In the genomic region with DNA sequence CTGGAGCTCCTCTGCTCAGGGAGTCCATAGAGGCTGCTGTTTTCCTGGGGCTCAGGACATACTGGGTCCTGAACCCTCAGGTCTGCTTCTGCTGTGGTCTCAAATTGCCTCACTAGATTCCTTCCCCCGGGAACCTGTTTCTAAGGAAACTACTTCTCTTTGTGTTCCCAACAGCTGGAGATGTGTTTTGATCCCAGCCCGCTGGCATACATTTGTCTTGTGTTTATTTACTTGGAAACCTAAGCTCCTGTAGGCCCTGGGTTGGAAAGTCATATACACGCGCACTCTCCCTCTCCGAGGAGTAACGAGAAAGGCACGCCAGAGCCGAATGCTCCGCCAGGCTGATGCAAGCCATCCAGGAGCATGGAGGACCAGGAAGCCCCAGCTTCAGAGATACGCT, we compare ENCODE assay signal across 11 cellular contexts.
DNase-seq lines count a peak whose midpoint lies in the region; TF ChIP-seq lines count a peak whose summit lies in the region.
"Had no signal": no experiment of that assay in that cellular context is flagged by ENCODE, and none has a peak within 500 bp of the region (broad histone marks: within the 10 kb centered on the region; RNA-seq: fewer than 3 reads in every experiment).

No MANE protein-coding gene starts in this region.

- no peaks in the 10 kb centered on the region for H3K9me3 Mint-ChIP-seq in endothelial cell (ENCODE audit: unreplicated experiment)
- H3K9me3 Mint-ChIP-seq in neural crest cell, result no peaks in the 10 kb centered on the region
- H3K9me3 Mint-ChIP-seq: CD8-positive, alpha-beta T cell; natural killer cell treated with Interleukin-12 subunit alpha and Interleukin-12 subunit beta and Interleukin-15 and Interleukin-18, amount 100 ng/mL, for 72 hours had no signal

- H3K27ac Mint-ChIP-seq in endothelial cell (ENCODE audit: unreplicated experiment), result peak overlapping the region; percentile 72
- H3K27ac Mint-ChIP-seq in neural crest cell (ENCODE audit: unreplicated experiment), result peak overlapping the region; percentile 92
- H3K27ac Mint-ChIP-seq: CD8-positive, alpha-beta T cell; natural killer cell treated with Interleukin-12 subunit alpha and Interleukin-12 subunit beta and Interleukin-15 and Interleukin-18, amount 100 ng/mL, for 72 hours had no signal

- H3K36me3 Mint-ChIP-seq in endothelial cell (ENCODE audit: low read depth, unreplicated experiment), result peaks cover 5% of the 10 kb centered on the region
- H3K36me3 Mint-ChIP-seq in neural crest cell (ENCODE audit: low read depth), result no peaks in the 10 kb centered on the region
- H3K36me3 Mint-ChIP-seq: CD8-positive, alpha-beta T cell; natural killer cell treated with Interleukin-12 subunit alpha and Interleukin-12 subunit beta and Interleukin-15 and Interleukin-18, amount 100 ng/mL, for 72 hours had no signal

- H3K4me3 Mint-ChIP-seq in endothelial cell (ENCODE audit: unreplicated experiment) (no peak overlapping the region), neural crest cell (peak overlapping the region; percentile 10)
- H3K4me3 Mint-ChIP-seq: CD8-positive, alpha-beta T cell; natural killer cell treated with Interleukin-12 subunit alpha and Interleukin-12 subunit beta and Interleukin-15 and Interleukin-18, amount 100 ng/mL, for 72 hours had no signal

- TF ChIP-seq CTCF in endothelial cell (IDR thresholded peaks at IDR 0.05; ENCODE audit: unreplicated experiment) (no peak), neural crest cell (conservative IDR thresholded peaks at IDR 0.05) (no peak)

- H3K27me3 Mint-ChIP-seq in endothelial cell (ENCODE audit: unreplicated experiment) (peaks cover 3% of the 10 kb centered on the region), neural crest cell (ENCODE audit: low read depth) (peaks cover 25% of the 10 kb centered on the region)

- peak; percentile 54 for DNase-seq in ELF-1 (ENCODE audit: low read depth, low spot score)
- peak; percentile 92 for DNase-seq in NCI-H2171 (lab: John Stamatoyannopoulos, UW)
- no peak for DNase-seq in endothelial cell (ENCODE audit: low spot score)
- no peak for DNase-seq in neural crest cell (ENCODE audit: low read depth, low spot score)
- no peak for DNase-seq in anterior cingulate cortex (lab: John Stamatoyannopoulos, UW)
- no peak for DNase-seq in mucosa of gallbladder (ENCODE audit: low spot score)
- DNase-seq in cerebellar nuclear complex (lab: John Stamatoyannopoulos, UW), result no peak
- DNase-seq in superior temporal gyrus (ENCODE audit: extremely low spot score), result no peak
- DNase-seq: CD8-positive, alpha-beta T cell; PC-9 had no signal

- H3K4me1 Mint-ChIP-seq in endothelial cell (ENCODE audit: unreplicated experiment), result peaks cover 7% of the 10 kb centered on the region
- H3K4me1 Mint-ChIP-seq in neural crest cell, result peaks cover 38% of the 10 kb centered on the region

Comparison
In these comparisons a context has a peak if more than half of its experiments do, and no peak if none do; other contexts are left out.
1. DNase-seq: peak in ELF-1 (single experiment) and NCI-H2171 (single experiment); none in endothelial cell (single experiment), neural crest cell (single experiment), anterior cingulate cortex (0 of 58), mucosa of gallbladder (single experiment), cerebellar nuclear complex (0 of 2) and superior temporal gyrus (single experiment).